11 cellular contexts compared by ENCODE assay signal in genomic region chr16:67653131-67654068, GRCh38. TPM values are rescaled to one million over a fixed set of nuclear protein-coding genes. Genes with fewer than 3 reads are reported as not detected.
DNase-seq lines count a peak whose midpoint lies in the region; ATAC-seq, FAIRE-seq and TF ChIP-seq lines count a peak whose summit lies in the region.
"Had no signal": no experiment of that assay in that cellular context is flagged by ENCODE, and none has a peak within 500 bp of the region (broad histone marks: within the 10 kb centered on the region; RNA-seq: fewer than 3 reads in every experiment).

No MANE protein-coding gene starts in this region.

- no peak for TF ChIP-seq EP300 in H1 (IDR thresholded peaks at IDR 0.05; ENCODE audit: borderline replicate concordance in 1 of 2, low read depth in 2 of 2, low read length in 2 of 2)

- H2BK15ac ChIP-seq in H1 (ENCODE audit: low read length): no peak overlapping the region

- H3K56ac ChIP-seq in H1 (replicated peaks; ENCODE audit: insufficient read length, low read depth, low read length): no peak overlapping the region

- H3K9ac ChIP-seq in H1 (replicated peaks in 1 of 4; ENCODE audit: extremely low read depth in 1 of 4, low read depth in 3 of 4, low read length in 3 of 4) (no peak overlapping the region; a peak in 2 of 7 replicates), neural progenitor cell (no peak overlapping the region)

- H4K8ac ChIP-seq in H1 (ENCODE audit: extremely low read depth, insufficient read depth, low read length): no peak overlapping the region

- POLR2A ChIA-PET in BJ (lab: Charles Lee) (no interaction called here), H1 (lab: Charles Lee; ENCODE audit: partially characterized antibody) (interaction anchor here (1.7 kb wide), 1 partner anchor 115 kb away, joined by 4 read pairs; no protein-coding TSS in a partner anchor)

- DNase-seq in BJ (ENCODE audit: low read depth) (no peak), LNCaP clone FGC (ENCODE audit: low read depth) (no peak), H1 (ENCODE audit: low read depth in 1 of 2, low spot score in 2 of 2) (no peak), neural progenitor cell (ENCODE audit: low spot score) (peak; percentile 51), amniotic stem cell (lab: John Stamatoyannopoulos, UW) (no peak), left lobe of liver (ENCODE audit: low spot score) (no peak), erythroblast (lab: John Stamatoyannopoulos, UW) (no peak)
- no peak for DNase-seq in activated naive CD4-positive, alpha-beta T cell treated with Interleukin-2 at 50 U/mL for 16 hours
- DNase-seq: occipital lobe, T-helper 2 cell had no signal

- H3K36me3 Mint-ChIP-seq in neural progenitor cell: no peaks in the 10 kb centered on the region

- peak overlapping the region; percentile 64 to 96 for H3K4me2 ChIP-seq in H1 (ENCODE audit: insufficient read depth in 1 of 2, low read depth in 2 of 2, low read length in 2 of 2)
- peak overlapping the region; percentile 83 for H3K4me2 ChIP-seq in neural progenitor cell

- WGBS in H1 (ENCODE audit: extremely low coverage in 1 of 2, insufficient coverage in 1 of 2, insufficient read length in 1 of 2, insufficient replicate concordance in 2 of 2, low coverage in 1 of 2, low lambda C conversion rate in 2 of 2, missing lambda C conversion rate in 1 of 2), 2 experiments: 8% methylated on average over 60 of the region's 79 CpGs; no CpG with 5 or more reads in 1 of the 2 experiments

- H3F3A ChIP-seq in neural progenitor cell (ENCODE audit: low read depth): peaks cover 8% of the 10 kb centered on the region

- H3K27me3 Mint-ChIP-seq in neural progenitor cell (ENCODE audit: insufficient read depth, low read depth): peaks cover 37% of the 10 kb centered on the region

- peak overlapping the region; percentile 23 for H3K4ac ChIP-seq in H1 (replicated peaks; ENCODE audit: insufficient read length, low read depth, low read length)

- no peak overlapping the region for H3K23ac ChIP-seq in H1 (ENCODE audit: insufficient read length)

- H2BK5ac ChIP-seq in H1 (ENCODE audit: low read depth, low read length): no peak overlapping the region

- no peaks in the 10 kb centered on the region for H3K9me3 Mint-ChIP-seq in neural progenitor cell

- no peak for FAIRE-seq in H1 (lab: Jason Lieb, UNC)
- FAIRE-seq: colon had no signal

- TF ChIP-seq POLR2A in H1 (IDR thresholded peaks at IDR 0.05; ENCODE audit: control extremely low read depth in 1 of 2, low read depth in 2 of 2, low read length in 2 of 2) (no peak), erythroblast (IDR thresholded peaks at IDR 0.05; ENCODE audit: low read length) (no peak)

- H3K36me3 ChIP-seq in BJ (ENCODE audit: control insufficient read depth, insufficient read depth, low read length) (peaks cover 7% of the 10 kb centered on the region), H1 (ENCODE audit: control insufficient read depth in 2 of 4, insufficient read depth in 4 of 4, low read length in 3 of 4) (peaks cover 0 to 4% (median 2%) of the 10 kb centered on the region in 4 experiments; a peak in 1 of 8 replicates), neural progenitor cell (no peaks in the 10 kb centered on the region)

- H3K27ac Mint-ChIP-seq in neural progenitor cell: no peak overlapping the region

- H2BK120ac ChIP-seq in H1 (replicated peaks; ENCODE audit: low read depth, low read length): no peak overlapping the region

- no peak overlapping the region for H3K18ac ChIP-seq in H1 (ENCODE audit: extremely low read depth, low read length)

- no peak overlapping the region for H2BK20ac ChIP-seq in H1 (ENCODE audit: low read length)

- H3K4me1 ChIP-seq in H1 (replicated peaks in 1 of 4; ENCODE audit: control insufficient read depth in 3 of 4, insufficient read depth in 4 of 4, low read length in 3 of 4): peaks cover 0 to 18% (median 4%) of the 10 kb centered on the region in 4 experiments; a peak in 5 of 7 replicates
- peaks cover 7% of the 10 kb centered on the region for H3K4me1 ChIP-seq in neural progenitor cell

- H3K79me1 ChIP-seq in H1 (ENCODE audit: low read depth, low read length): no peaks in the 10 kb centered on the region; the same call in 1 of the 2 replicates

- H3K27ac ChIP-seq in H1 (ENCODE audit: low read depth, low read length) (no peak overlapping the region), neural progenitor cell (no peak overlapping the region)

- ATAC-seq in left lobe of liver: no peak

- TF ChIP-seq CTCF in BJ (IDR thresholded peaks at IDR 0.05; ENCODE audit: insufficient read depth, low read depth, low read length) (peak; percentile 23; the same call in 1 of the 2 replicates), LNCaP clone FGC (IDR thresholded peaks at IDR 0.05; ENCODE audit: control insufficient read depth, extremely low read depth, insufficient read depth) (no peak; the same call in 1 of the 2 replicates), H1 (IDR thresholded peaks at IDR 0.05; ENCODE audit: control extremely low read depth in 1 of 3, insufficient read depth in 1 of 3, low read depth in 1 of 3, low read length in 3 of 3) (peak; percentile 14 to 40 (median 24); a peak in 3 of 4 replicates), neural progenitor cell (IDR thresholded peaks at IDR 0.05) (peak; percentile 40)

- H4K91ac ChIP-seq in H1 (replicated peaks; ENCODE audit: insufficient read length, low read length): no peak overlapping the region

- no peak for TF ChIP-seq RAD21 in H1 (IDR thresholded peaks at IDR 0.05 in 1 of 2, conservative IDR thresholded peaks at IDR 0.05 in 1 of 2; ENCODE audit: low read depth in 2 of 2, low read length in 2 of 2)

- H2AFZ ChIP-seq in H1 (ENCODE audit: low read length): no peak overlapping the region
- H2AFZ ChIP-seq in neural progenitor cell (replicated peaks): no peak overlapping the region

- H3K79me2 ChIP-seq in H1 (ENCODE audit: control insufficient read depth in 1 of 2, insufficient read depth in 2 of 2, low read length in 2 of 2): no peaks in the 10 kb centered on the region
- no peaks in the 10 kb centered on the region for H3K79me2 ChIP-seq in neural progenitor cell (ENCODE audit: low read depth)

- CTCF ChIA-PET in BJ (lab: Yijun Ruan, JAX): interaction anchor here (1.3 to 15.6 kb wide), 2 partner anchors 109 to 132 kb away, joined by 4 to 181 read pairs; no protein-coding TSS in a partner anchor
- CTCF ChIA-PET in H1 (lab: Charles Lee; ENCODE audit: partially characterized antibody): interaction anchor here (0.7 to 18.0 kb wide), 9 partner anchors 9 to 143 kb away, joined by 3 to 202 read pairs (median 4); partner anchors contain the start of genes ACD, C16orf86, ENKD1 and PARD6A

- H4K5ac ChIP-seq in H1 (ENCODE audit: insufficient read length, low read depth, low read length): no peak overlapping the region

- H2AK5ac ChIP-seq in H1 (ENCODE audit: low read depth, low read length): no peak overlapping the region

- H3K4me1 Mint-ChIP-seq in neural progenitor cell: peaks cover 10% of the 10 kb centered on the region

- peaks cover 5% of the 10 kb centered on the region; the same call in 1 of the 2 replicates for H3K23me2 ChIP-seq in H1 (ENCODE audit: low read depth, low read length)

- peak overlapping the region; percentile 91 for H3K4me3 Mint-ChIP-seq in neural progenitor cell

- no peak overlapping the region for H2BK12ac ChIP-seq in H1 (ENCODE audit: low read depth, low read length)

- no peak overlapping the region for H3K14ac ChIP-seq in H1 (ENCODE audit: insufficient read length)

- H4K20me1 ChIP-seq in H1 (replicated peaks in 1 of 2; ENCODE audit: control insufficient read depth in 1 of 2, insufficient read depth in 2 of 2, low read length in 2 of 2) (peaks cover 5 to 15% of the 10 kb centered on the region in 2 experiments), neural progenitor cell (ENCODE audit: low read depth) (peaks cover 64% of the 10 kb centered on the region)

- H3K9me3 ChIP-seq in H1 (ENCODE audit: insufficient read depth in 2 of 2, low read depth in 1 of 2, low read length in 1 of 2) (no peaks in the 10 kb centered on the region), neural progenitor cell (ENCODE audit: low read depth) (no peaks in the 10 kb centered on the region)

- peaks cover 25% of the 10 kb centered on the region for H3K27me3 ChIP-seq in BJ (ENCODE audit: control insufficient read depth, insufficient read depth, low read length)
- peaks cover 0 to 22% (median 16%) of the 10 kb centered on the region in 4 experiments; a peak in 4 of 7 replicates for H3K27me3 ChIP-seq in H1 (replicated peaks in 1 of 4; ENCODE audit: control insufficient read depth in 3 of 4, extremely low read depth in 1 of 4, insufficient read depth in 3 of 4, low read length in 3 of 4)
- peaks cover 41% of the 10 kb centered on the region for H3K27me3 ChIP-seq in neural progenitor cell

- H3K4me3 ChIP-seq in BJ (ENCODE audit: low read depth, low read length) (peak overlapping the region; percentile 44), LNCaP clone FGC (ENCODE audit: low read depth, low read length) (peak overlapping the region; percentile 63), H1 (ENCODE audit: extremely low read depth in 1 of 4, insufficient read depth in 2 of 4, low read depth in 3 of 4, low read length in 4 of 4) (peak overlapping the region; percentile 47 to 76 (median 58)), neural progenitor cell (peak overlapping the region; percentile 46)

RNA-seq across cellular contexts. Expression of gene ACD, which starts 6.7 kb away (rescaled TPM):
- 14.1 and 29.5 TPM in 2 replicates for polyA plus RNA-seq in BJ (2011; rRNA removed)
- polyA minus RNA-seq in BJ (2011; rRNA and poly(A)+ RNA removed): 14.4 and 17.2 TPM in 2 replicates
- 34.8 and 35.8 TPM in 2 replicates for total RNA-seq in H1 (2021; fragmentation: NEBNext Ultra II Directional; extraction: Animal tissue kit (Norgen Biotek cat#: 25700))
- 58.0 and 81.7 TPM in 2 replicates for polyA plus RNA-seq in H1 (2011; rRNA removed)
- polyA plus RNA-seq in H1 (2011; cell fraction: cytosol; rRNA removed): 34.3 TPM
- 79.1 TPM for polyA plus RNA-seq in H1 (2011; cell fraction: nucleus; rRNA removed)
- 37.3 to 46.0 TPM (median 44.3 TPM) in 4 replicates for polyA plus RNA-seq in H1 (2012, experiment 1 of 2)
- polyA plus RNA-seq in H1 (2012, experiment 2 of 2): 52.7 TPM
- 38.0 TPM for polyA plus RNA-seq in H1 (2013, experiment 1 of 2)
- polyA plus RNA-seq in H1 (2013, experiment 2 of 2): 35.8 TPM
- 18.5 and 23.8 TPM in 2 replicates for polyA minus RNA-seq in H1 (2011; rRNA and poly(A)+ RNA removed)
- 28.0 TPM for polyA minus RNA-seq in H1 (2011; cell fraction: cytosol; rRNA and poly(A)+ RNA removed)
- 26.7 TPM for polyA minus RNA-seq in H1 (2011; cell fraction: nucleus; rRNA and poly(A)+ RNA removed)
- total RNA-seq in neural progenitor cell (ENCODE audit: low replicate concordance): 11.5 and 31.7 TPM in 2 replicates
- total RNA-seq in left lobe of liver: 5.0 TPM

RNA-seq across cellular contexts. Expression of gene PARD6A, which starts 7.4 kb away (rescaled TPM):
- polyA plus RNA-seq in BJ (2011; rRNA removed): 0.86 and 0.88 TPM in 2 replicates
- polyA minus RNA-seq in BJ (2011; rRNA and poly(A)+ RNA removed): 0.21 TPM in 1 of 2 replicates, not detected in the other
- 14.4 and 15.1 TPM in 2 replicates for total RNA-seq in H1 (2021; fragmentation: NEBNext Ultra II Directional; extraction: Animal tissue kit (Norgen Biotek cat#: 25700))
- polyA plus RNA-seq in H1 (2011; rRNA removed): 21.8 and 28.6 TPM in 2 replicates
- polyA plus RNA-seq in H1 (2011; cell fraction: cytosol; rRNA removed): 16.3 TPM
- 19.6 TPM for polyA plus RNA-seq in H1 (2011; cell fraction: nucleus; rRNA removed)
- 7.8 to 16.8 TPM (median 12.8 TPM) in 4 replicates for polyA plus RNA-seq in H1 (2012, experiment 1 of 2)
- polyA plus RNA-seq in H1 (2012, experiment 2 of 2): 19.7 TPM
- polyA plus RNA-seq in H1 (2013, experiment 1 of 2): 11.5 TPM
- 11.4 TPM for polyA plus RNA-seq in H1 (2013, experiment 2 of 2)
- polyA minus RNA-seq in H1 (2011; rRNA and poly(A)+ RNA removed): 5.2 and 6.0 TPM in 2 replicates
- polyA minus RNA-seq in H1 (2011; cell fraction: cytosol; rRNA and poly(A)+ RNA removed): 4.8 TPM
- polyA minus RNA-seq in H1 (2011; cell fraction: nucleus; rRNA and poly(A)+ RNA removed): 5.4 TPM
- total RNA-seq in neural progenitor cell (ENCODE audit: low replicate concordance): 2.7 and 8.7 TPM in 2 replicates
- total RNA-seq in left lobe of liver: 3.4 TPM

RNA-seq across cellular contexts. Expression of gene CARMIL2, which starts 8.5 kb away (rescaled TPM):
- polyA plus RNA-seq in BJ (2011; rRNA removed) (0.18 and 0.23 TPM in 2 replicates), H1 (2011; rRNA removed) (15.7 and 29.8 TPM in 2 replicates)
- 0.19 and 0.93 TPM in 2 replicates for polyA minus RNA-seq in BJ (2011; rRNA and poly(A)+ RNA removed)
- 34.5 and 36.7 TPM in 2 replicates for total RNA-seq in H1 (2021; fragmentation: NEBNext Ultra II Directional; extraction: Animal tissue kit (Norgen Biotek cat#: 25700))
- polyA plus RNA-seq in H1 (2011; cell fraction: cytosol; rRNA removed): 16.3 TPM
- polyA plus RNA-seq in H1 (2011; cell fraction: nucleus; rRNA removed): 110 TPM
- 15.1 to 29.6 TPM (median 24.7 TPM) in 4 replicates for polyA plus RNA-seq in H1 (2012, experiment 1 of 2)
- 20.2 TPM for polyA plus RNA-seq in H1 (2012, experiment 2 of 2)
- 26.1 TPM for polyA plus RNA-seq in H1 (2013, experiment 1 of 2)
- 23.1 TPM for polyA plus RNA-seq in H1 (2013, experiment 2 of 2)
- polyA minus RNA-seq in H1 (2011; rRNA and poly(A)+ RNA removed): 10.4 and 13.2 TPM in 2 replicates
- polyA minus RNA-seq in H1 (2011; cell fraction: cytosol; rRNA and poly(A)+ RNA removed): 17.1 TPM
- polyA minus RNA-seq in H1 (2011; cell fraction: nucleus; rRNA and poly(A)+ RNA removed): 35.2 TPM
- total RNA-seq in neural progenitor cell (ENCODE audit: low replicate concordance) (14.5 and 18.2 TPM in 2 replicates), left lobe of liver (1.1 TPM)

RNA-seq across cellular contexts. Expression of gene ENKD1, which starts 13.2 kb away (rescaled TPM):
- 7.6 and 10.9 TPM in 2 replicates for polyA plus RNA-seq in BJ (2011; rRNA removed)
- polyA minus RNA-seq in BJ (2011; rRNA and poly(A)+ RNA removed): 1.7 and 2.7 TPM in 2 replicates
- 9.6 and 12.9 TPM in 2 replicates for total RNA-seq in H1 (2021; fragmentation: NEBNext Ultra II Directional; extraction: Animal tissue kit (Norgen Biotek cat#: 25700))
- 16.0 and 16.1 TPM in 2 replicates for polyA plus RNA-seq in H1 (2011; rRNA removed)
- 15.7 TPM for polyA plus RNA-seq in H1 (2011; cell fraction: cytosol; rRNA removed)
- 28.3 TPM for polyA plus RNA-seq in H1 (2011; cell fraction: nucleus; rRNA removed)
- 10.8 to 13.3 TPM (median 11.6 TPM) in 4 replicates for polyA plus RNA-seq in H1 (2012, experiment 1 of 2)
- polyA plus RNA-seq in H1 (2012, experiment 2 of 2): 8.8 TPM
- 9.3 TPM for polyA plus RNA-seq in H1 (2013, experiment 1 of 2)
- polyA plus RNA-seq in H1 (2013, experiment 2 of 2): 8.1 TPM
- 1.3 and 2.9 TPM in 2 replicates for polyA minus RNA-seq in H1 (2011; rRNA and poly(A)+ RNA removed)
- polyA minus RNA-seq in H1 (2011; cell fraction: cytosol; rRNA and poly(A)+ RNA removed): 5.9 TPM
- polyA minus RNA-seq in H1 (2011; cell fraction: nucleus; rRNA and poly(A)+ RNA removed): 9.0 TPM
- total RNA-seq in neural progenitor cell (ENCODE audit: low replicate concordance): 6.9 and 18.7 TPM in 2 replicates
- 10.6 TPM for total RNA-seq in left lobe of liver

RNA-seq across cellular contexts. Expression of gene C16orf86, which starts 13.2 kb away (rescaled TPM):
- polyA plus RNA-seq in BJ (2011; rRNA removed) (0.87 and 1.5 TPM in 2 replicates), H1 (2011; rRNA removed) (1.4 and 2.4 TPM in 2 replicates)
- 0.43 TPM in 1 of 2 replicates, not detected in the other for polyA minus RNA-seq in BJ (2011; rRNA and poly(A)+ RNA removed)
- total RNA-seq in H1 (2021; fragmentation: NEBNext Ultra II Directional; extraction: Animal tissue kit (Norgen Biotek cat#: 25700)): 2.0 and 2.3 TPM in 2 replicates
- 3.3 TPM for polyA plus RNA-seq in H1 (2011; cell fraction: cytosol; rRNA removed)
- 4.8 TPM for polyA plus RNA-seq in H1 (2011; cell fraction: nucleus; rRNA removed)
- 1.3 to 2.3 TPM (median 1.7 TPM) in 4 replicates for polyA plus RNA-seq in H1 (2012, experiment 1 of 2)
- 2.9 TPM for polyA plus RNA-seq in H1 (2012, experiment 2 of 2)
- polyA plus RNA-seq in H1 (2013, experiment 1 of 2): 1.8 TPM
- polyA plus RNA-seq in H1 (2013, experiment 2 of 2): 1.6 TPM
- polyA minus RNA-seq in H1 (2011; rRNA and poly(A)+ RNA removed): 0.20 and 0.47 TPM in 2 replicates
- 2.2 TPM for polyA minus RNA-seq in H1 (2011; cell fraction: cytosol; rRNA and poly(A)+ RNA removed)
- 0.80 TPM for polyA minus RNA-seq in H1 (2011; cell fraction: nucleus; rRNA and poly(A)+ RNA removed)
- total RNA-seq in neural progenitor cell (ENCODE audit: low replicate concordance) (0.24 and 6.0 TPM in 2 replicates), left lobe of liver (5.5 TPM)
